Comparison of ENCODE assay signal across 1 cellular context in genomic region chr21:37435120-37435519, GRCh38.
TF ChIP-seq lines count a peak whose summit lies in the region.

No MANE protein-coding gene starts in this region.

TF ChIP-seq in K562, 482 proteins besides CTCF, POLR2A, EP300 and RAD21 (continued from another document):
- peak; percentile 92 for TF ChIP-seq PBX2 (CRISPR knock-in tag; IDR thresholded peaks at IDR 0.05; ENCODE audit: low read depth)
- peak; percentile 100 for TF ChIP-seq PBX2 (tag; conservative IDR thresholded peaks at IDR 0.05; ENCODE audit: low read depth)
- TF ChIP-seq E2F4 (CRISPR knock-in tag; IDR thresholded peaks at IDR 0.05; ENCODE audit: low read depth), result no peak
- TF ChIP-seq FOS (IDR thresholded peaks at IDR 0.05; ENCODE audit: extremely low read depth, insufficient read length), result peak; percentile 80
- TF ChIP-seq HNRNPK (IDR thresholded peaks at IDR 0.05; ENCODE audit: low read depth, low read length, poor library complexity, severe bottlenecking), result no peak
- TF ChIP-seq TCF3 (CRISPR knock-in tag; IDR thresholded peaks at IDR 0.05), result no peak; the same call in 1 of the 2 replicates
- TF ChIP-seq FOXK2 (conservative IDR thresholded peaks at IDR 0.05 in 1 of 2, IDR thresholded peaks at IDR 0.05 in 1 of 2; ENCODE audit: low read depth in 2 of 2), result peak; percentile 82 to 83; a peak in 3 of 4 replicates
- TF ChIP-seq CBFA2T3 (IDR thresholded peaks at IDR 0.05), result no peak
- TF ChIP-seq RFX1 (IDR thresholded peaks at IDR 0.05), result peak; percentile 91
- TF ChIP-seq NRF1 (conservative IDR thresholded peaks at IDR 0.05 in 1 of 2, IDR thresholded peaks at IDR 0.05 in 1 of 2), result peak in 1 of 2 experiments; percentile 40; a peak in 1 of 4 replicates
- no peak for TF ChIP-seq EGR1 (conservative IDR thresholded peaks at IDR 0.05)
- TF ChIP-seq HDAC2 (IDR thresholded peaks at IDR 0.05), result 0 out of 2 replicates have a peak, but pooled peaks have one; percentile 26
- peak; percentile 47 for TF ChIP-seq NFE2 (IDR thresholded peaks at IDR 0.05; ENCODE audit: low read depth)
- TF ChIP-seq ZNF3 (CRISPR knock-in tag; IDR thresholded peaks at IDR 0.05), result no peak
- TF ChIP-seq JUND (IDR thresholded peaks at IDR 0.05; ENCODE audit: borderline replicate concordance, low read depth, low read length), result peak; percentile 31; the same call in 1 of the 2 replicates
- TF ChIP-seq JUND (tag; IDR thresholded peaks at IDR 0.05; ENCODE audit: borderline replicate concordance, low read depth, low read length), result no peak; the same call in 2 of the 3 replicates
- TF ChIP-seq RFX5 (IDR thresholded peaks at IDR 0.05; ENCODE audit: low read depth, low read length), result peak; percentile 98
- TF ChIP-seq RBM25 (IDR thresholded peaks at IDR 0.05; ENCODE audit: low read depth, low read length, severe bottlenecking), result peak; percentile 25
- no peak for TF ChIP-seq ZKSCAN3 (CRISPR knock-in tag; IDR thresholded peaks at IDR 0.05)
- no peak for TF ChIP-seq POU5F1 (IDR thresholded peaks at IDR 0.05; ENCODE audit: borderline replicate concordance, low read depth, low read length, partially characterized antibody)
- 0 out of 2 replicates have a peak, but pooled peaks have one; percentile 41 for TF ChIP-seq CREM (IDR thresholded peaks at IDR 0.05; ENCODE audit: low read depth)
- no peak for TF ChIP-seq ZBTB40 (IDR thresholded peaks at IDR 0.05)
- TF ChIP-seq ZBTB40 (CRISPR knock-in tag; IDR thresholded peaks at IDR 0.05), result no peak
- peak; percentile 78 for TF ChIP-seq NFYB (IDR thresholded peaks at IDR 0.05; ENCODE audit: extremely low read depth, insufficient read length)
- TF ChIP-seq TGIF2 (CRISPR knock-in tag; IDR thresholded peaks at IDR 0.05), result no peak
- peak; percentile 100 for TF ChIP-seq MEIS2 (IDR thresholded peaks at IDR 0.05; ENCODE audit: partially characterized antibody)
- no peak for TF ChIP-seq ZNF518B (CRISPR knock-in tag; IDR thresholded peaks at IDR 0.05)
